ENCODE assay signal across 10 cellular contexts in the genomic region with DNA sequence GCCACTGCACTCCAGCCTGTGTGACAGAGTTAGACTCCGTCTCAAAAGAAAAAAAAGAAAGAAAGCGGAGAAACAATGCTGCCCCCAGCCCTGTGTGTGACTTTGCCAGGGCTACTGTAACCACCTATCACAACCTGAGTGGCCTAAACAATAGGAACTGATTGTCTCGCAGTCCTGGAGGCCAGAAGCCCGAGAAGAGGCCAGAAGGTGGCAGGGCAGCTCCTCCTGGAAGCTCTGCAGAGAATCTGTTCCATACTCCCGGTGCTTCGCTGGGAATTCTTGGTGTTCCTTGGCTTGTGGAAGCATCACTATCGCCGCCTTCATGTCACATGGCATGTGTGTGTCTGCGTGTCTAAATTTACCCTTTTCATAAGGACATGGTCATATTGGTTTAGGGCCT. TPM values are rescaled to one million over a fixed set of nuclear protein-coding genes. Genes with fewer than 3 reads are reported as not detected.
A peak's percentile ranks its signal among the peaks of the same experiment; 100 is the strongest.
DNase-seq lines count a peak whose midpoint lies in the region; ATAC-seq and TF ChIP-seq lines count a peak whose summit lies in the region.
"Had no signal": no experiment of that assay in that cellular context is flagged by ENCODE, and none has a peak within 500 bp of the region (broad histone marks: within the 10 kb centered on the region; RNA-seq: fewer than 3 reads in every experiment).

No MANE protein-coding gene starts in this region.

- H3K9me3 ChIP-seq in SK-N-SH (no peaks in the 10 kb centered on the region), uterus (no peaks in the 10 kb centered on the region), esophagus squamous epithelium (no peaks in the 10 kb centered on the region)

- no peaks in the 10 kb centered on the region for H3K9me3 Mint-ChIP-seq in Calu3 (ENCODE audit: low read depth, unreplicated experiment)
- no peaks in the 10 kb centered on the region for H3K9me3 Mint-ChIP-seq in immature natural killer cell

- no peaks in the 10 kb centered on the region for H3K36me3 ChIP-seq in SK-N-SH (replicated peaks in 1 of 2; ENCODE audit: control insufficient read depth in 1 of 2, insufficient read depth in 2 of 2, low read length in 1 of 2)
- no peaks in the 10 kb centered on the region for H3K36me3 ChIP-seq in uterus
- H3K36me3 ChIP-seq in esophagus squamous epithelium: no peaks in the 10 kb centered on the region

- H3K27me3 Mint-ChIP-seq in Calu3 (ENCODE audit: unreplicated experiment): peaks cover 64% of the 10 kb centered on the region
- peaks cover 2 to 6% (median 4%) of the 10 kb centered on the region in 3 donors for H3K27me3 Mint-ChIP-seq in immature natural killer cell (ENCODE audit: low read depth in 3 of 3)

- intact Hi-C loops in Calu3 (cut with micrococcal nuclease; ENCODE audit: unreplicated experiment): no loop called here
- intact Hi-C loops in uterus (cut with DNase I; ENCODE audit: low total_unique reads): no loop called here
- intact Hi-C loops in esophagus squamous epithelium (cut with DNase I): no loop called here

- in situ Hi-C loops in ACHN (cut with HindIII; ENCODE audit: low pct_ligation_motif_present, low pct_unique_long_range_greater_than_20kb, low sequenced_read_pairs): no loop called here

- H3K4me1 ChIP-seq in SK-N-SH (ENCODE audit: control insufficient read depth in 1 of 2, insufficient read depth in 2 of 2, low read depth in 1 of 2, low read length in 1 of 2) (peaks cover 0 to 3% of the 10 kb centered on the region in 2 experiments; a peak in 1 of 4 replicates), uterus (no peaks in the 10 kb centered on the region), esophagus squamous epithelium (peaks cover 0 to 27% (median 6%) of the 10 kb centered on the region in 3 donors)

- no peaks in the 10 kb centered on the region for H3F3A ChIP-seq in SK-N-SH (replicated peaks; ENCODE audit: insufficient read depth)

- H3K27me3 ChIP-seq in SK-N-SH (ENCODE audit: insufficient read depth): no peaks in the 10 kb centered on the region
- no peaks in the 10 kb centered on the region for H3K27me3 ChIP-seq in uterus
- H3K27me3 ChIP-seq in esophagus squamous epithelium: no peaks in the 10 kb centered on the region

- no peak for TF ChIP-seq EP300 in SK-N-SH (IDR thresholded peaks at IDR 0.05; ENCODE audit: borderline replicate concordance in 1 of 2, low read depth in 1 of 2, low read length in 1 of 2)

- TF ChIP-seq POLR2A in uterus (IDR thresholded peaks at IDR 0.05): no peak
- TF ChIP-seq POLR2A in esophagus squamous epithelium (IDR thresholded peaks at IDR 0.05): no peak

- H3K4me1 Mint-ChIP-seq in Calu3 (ENCODE audit: low read depth, unreplicated experiment) (no peaks in the 10 kb centered on the region), immature natural killer cell (peaks cover 19% of the 10 kb centered on the region in 2 donors)

- TF ChIP-seq CTCF in Calu3 (IDR thresholded peaks at IDR 0.05; ENCODE audit: unreplicated experiment): peak; percentile 19
- TF ChIP-seq CTCF in SK-N-SH (IDR thresholded peaks at IDR 0.05): peak; percentile 39
- no peak for TF ChIP-seq CTCF in uterus (IDR thresholded peaks at IDR 0.05)
- TF ChIP-seq CTCF in esophagus squamous epithelium (IDR thresholded peaks at IDR 0.05): peak in 1 of 6 experiments; percentile 6

- no peaks in the 10 kb centered on the region for H3K79me2 ChIP-seq in SK-N-SH (ENCODE audit: insufficient read depth)

- H3K9ac ChIP-seq in SK-N-SH: no peak overlapping the region

- H3K4me2 ChIP-seq in SK-N-SH: no peak overlapping the region

- CTCF ChIA-PET in Calu3 (lab: Charles Lee): no interaction called here
- CTCF ChIA-PET in SK-N-SH (lab: Yijun Ruan, JAX): interaction anchor here (1.4 kb wide), 1 partner anchor 658 kb away, joined by 4 read pairs; no protein-coding TSS in a partner anchor

- peak; percentile 45 for DNase-seq in ACHN
- DNase-seq in Calu3: peak; percentile 16
- DNase-seq in SK-N-SH: no peak
- DNase-seq in immature natural killer cell: no peak
- no peak for DNase-seq in uterus
- DNase-seq in esophagus squamous epithelium (lab: John Stamatoyannopoulos, UW): no peak
- DNase-seq: NCI-H1105 treated with DMSO at 0.1 percent for 48 hours had no signal

- ATAC-seq in GM19324 (IDR thresholded peaks at IDR 0.05; ENCODE audit: low FRiP score, unreplicated experiment): no peak
- no peak for ATAC-seq in HG02981 (IDR thresholded peaks at IDR 0.05; ENCODE audit: unreplicated experiment)

- 82% methylated on average over 9 of the region's 9 CpGs for WGBS in SK-N-SH (ENCODE audit: low lambda C conversion rate)
- 87 to 89% methylated on average over 9 of the region's 9 CpGs for WGBS in esophagus squamous epithelium, 2 donors

- H3K4me3 ChIP-seq in SK-N-SH (ENCODE audit: low read depth in 2 of 2, low read length in 1 of 2) (no peak overlapping the region), uterus (no peak overlapping the region), esophagus squamous epithelium (no peak overlapping the region)

- POLR2A ChIA-PET in SK-N-SH (lab: Yijun Ruan, JAX): no interaction called here

- H3K27ac ChIP-seq in SK-N-SH (ENCODE audit: low read depth in 2 of 2, low read length in 1 of 2) (no peak overlapping the region), uterus (no peak overlapping the region), esophagus squamous epithelium (no peak overlapping the region)

- H3K4me3 Mint-ChIP-seq in Calu3 (ENCODE audit: low read depth, unreplicated experiment): no peak overlapping the region
- peak overlapping the region in 3 of 5 donors; percentile 10 to 56 (median 26) for H3K4me3 Mint-ChIP-seq in immature natural killer cell

- H3K27ac Mint-ChIP-seq in Calu3 (ENCODE audit: unreplicated experiment): no peak overlapping the region
- peak overlapping the region in 5 of 6 donors; percentile 72 to 89 (median 86) for H3K27ac Mint-ChIP-seq in immature natural killer cell

- TF ChIP-seq RAD21 in SK-N-SH (IDR thresholded peaks at IDR 0.05; ENCODE audit: low read length): peak; percentile 43

- H4K20me1 ChIP-seq in SK-N-SH (ENCODE audit: insufficient read depth): no peaks in the 10 kb centered on the region

- H3K9me2 ChIP-seq in SK-N-SH: no peaks in the 10 kb centered on the region

- no peak overlapping the region for H2AFZ ChIP-seq in SK-N-SH (ENCODE audit: low read depth)

- no peaks in the 10 kb centered on the region for H3K36me3 Mint-ChIP-seq in Calu3 (ENCODE audit: insufficient read depth, unreplicated experiment)
- no peaks in the 10 kb centered on the region for H3K36me3 Mint-ChIP-seq in immature natural killer cell

- no TSS peak for BruUV-seq in Calu3 (replicated peaks; lab: Mats Ljungman, UMichigan)

TF ChIP-seq in SK-N-SH, 30 proteins besides CTCF, POLR2A, EP300 and RAD21:
- TF ChIP-seq MXI1 (IDR thresholded peaks at IDR 0.05; ENCODE audit: low read depth, low read length) (no peak), TCF12 (IDR thresholded peaks at IDR 0.05) (no peak), SMC3 (IDR thresholded peaks at IDR 0.05; ENCODE audit: low read depth, low read length) (peak; percentile 16; the same call in 1 of the 2 replicates)

RNA-seq across cellular contexts. Expression of gene RAB17, which starts 14.4 kb away (rescaled TPM):
- total RNA-seq in Calu3 (2022): 33.3 and 38.3 TPM in 2 replicates
- polyA plus RNA-seq in SK-N-SH (2012; rRNA removed): 0.10 and 0.19 TPM in 2 replicates
- 0.06 and 0.18 TPM in 2 replicates for polyA plus RNA-seq in SK-N-SH (2012; cell fraction: cytosol; rRNA removed)
- 0.75 and 1.1 TPM in 2 replicates for polyA plus RNA-seq in SK-N-SH (2012; cell fraction: nucleus; rRNA removed)
- not detected for polyA plus RNA-seq in immature natural killer cell
- 1 to 10 TPM in 3 of 4 donors, under 1 TPM in 1; 0.26 to 4.6 (median 4.0) TPM for total RNA-seq in uterus
- total RNA-seq in esophagus squamous epithelium: 10 to 100 TPM in 1 of 4 donors, 1 to 10 TPM in 3; 2.0 to 11.1 (median 6.4) TPM

RNA-seq across cellular contexts. Expression of gene LRRFIP1, which starts 22.4 kb away (rescaled TPM):
- total RNA-seq in Calu3 (2022): 152 and 161 TPM in 2 replicates
- polyA plus RNA-seq in SK-N-SH (2012; rRNA removed): 47.3 and 60.9 TPM in 2 replicates
- polyA plus RNA-seq in SK-N-SH (2012; cell fraction: cytosol; rRNA removed): 62.7 and 74.9 TPM in 2 replicates
- 51.7 and 73.1 TPM in 2 replicates for polyA plus RNA-seq in SK-N-SH (2012; cell fraction: nucleus; rRNA removed)
- polyA plus RNA-seq in immature natural killer cell: 100 to 1,000 TPM in 1 of 3 donors, 10 to 100 TPM in 2; 62.5 to 137 (median 80.0) TPM
- 100 to 1,000 TPM in 2 of 4 donors, 10 to 100 TPM in 2; 62.8 to 199 (median 121) TPM for total RNA-seq in uterus
- 100 to 1,000 TPM in 2 of 4 donors, 10 to 100 TPM in 2; 84.9 to 152 (median 120) TPM for total RNA-seq in esophagus squamous epithelium

RNA-seq across cellular contexts. Expression of gene PRLH, which starts 38.6 kb away (rescaled TPM):
- not detected in 2 replicates for total RNA-seq in Calu3 (2022)
- not detected in 2 replicates for polyA plus RNA-seq in SK-N-SH (2012; rRNA removed)
- polyA plus RNA-seq in SK-N-SH (2012; cell fraction: cytosol; rRNA removed): not detected in 2 replicates
- not detected in 2 replicates for polyA plus RNA-seq in SK-N-SH (2012; cell fraction: nucleus; rRNA removed)
- polyA plus RNA-seq in immature natural killer cell: not detected
- not detected for total RNA-seq in uterus
- total RNA-seq in esophagus squamous epithelium: not detected
- polyA plus RNA-seq: thymus had no signal

Comparison
In these comparisons a context has a peak if more than half of its experiments do, and no peak if none do; other contexts are left out.
1. DNase-seq: peak in ACHN (single experiment) and Calu3 (single experiment); none in SK-N-SH (single experiment), immature natural killer cell (0 of 3), uterus (0 of 2) and esophagus squamous epithelium (single experiment).
2. CTCF ChIP-seq: peak in Calu3 (single experiment) and SK-N-SH (single experiment); none in uterus (0 of 4).